16 cellular contexts compared by ENCODE assay signal in the genomic region with DNA sequence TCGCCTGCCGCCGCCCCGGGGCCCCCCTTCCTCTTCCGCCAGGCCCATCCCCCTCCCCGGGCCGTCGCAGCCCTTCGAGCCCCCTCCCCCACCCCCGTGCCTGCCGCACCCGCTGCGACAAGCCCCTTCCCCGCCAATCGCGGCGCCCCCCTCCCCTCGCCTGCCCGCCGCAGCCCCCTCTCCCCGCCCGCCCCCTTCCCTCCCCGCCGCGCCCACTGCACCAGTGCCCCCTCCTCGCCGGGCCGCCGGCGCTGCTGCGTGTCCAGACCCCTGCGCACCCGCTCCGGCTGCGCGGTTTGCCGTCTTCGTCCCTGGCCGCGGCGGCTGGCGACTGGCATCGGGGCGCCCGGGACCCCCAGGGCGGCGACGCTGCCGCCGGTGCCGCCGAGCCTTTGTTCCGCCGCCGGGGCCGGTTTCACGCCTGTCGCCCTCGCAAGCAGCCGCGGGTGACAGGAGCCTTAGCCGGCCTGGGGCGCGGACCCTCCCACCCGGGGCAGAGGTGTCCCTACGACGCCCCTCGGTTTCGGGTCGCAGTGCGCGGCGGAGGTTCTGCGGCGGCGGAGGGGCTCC. TPM values are rescaled to one million over a fixed set of nuclear protein-coding genes. Genes with fewer than 3 reads are reported as not detected.
DNase-seq lines count a peak whose midpoint lies in the region; ATAC-seq and TF ChIP-seq lines count a peak whose summit lies in the region.
"Had no signal": no experiment of that assay in that cellular context is flagged by ENCODE, and none has a peak within 500 bp of the region (broad histone marks: within the 10 kb centered on the region; RNA-seq: fewer than 3 reads in every experiment).

No MANE protein-coding gene starts in this region.

- H3K27ac ChIP-seq in endodermal cell (ENCODE audit: low read depth, low read length): no peak overlapping the region
- no peak overlapping the region for H3K27ac ChIP-seq in naive thymus-derived CD4-positive, alpha-beta T cell (ENCODE audit: low read depth, low read length)
- no peak overlapping the region for H3K27ac ChIP-seq in urinary bladder (ENCODE audit: low read depth)
- H3K27ac ChIP-seq: KMS-11, psoas muscle had no signal

- H3K4me3 Mint-ChIP-seq in endodermal cell: peak overlapping the region; percentile 63
- H3K4me3 Mint-ChIP-seq in naive thymus-derived CD4-positive, alpha-beta T cell: peak overlapping the region in 6 of 10 donors; percentile 58 to 85 (median 79)
- H3K4me3 Mint-ChIP-seq in T-cell: peak overlapping the region in 1 of 3 donors; percentile 75

- H3K36me3 Mint-ChIP-seq in endodermal cell (ENCODE audit: low read depth) (no peaks in the 10 kb centered on the region), T-cell (no peaks in the 10 kb centered on the region)
- H3K36me3 Mint-ChIP-seq in naive thymus-derived CD4-positive, alpha-beta T cell: no peaks in the 10 kb centered on the region

- no peaks in the 10 kb centered on the region for H3K36me3 ChIP-seq in endodermal cell (ENCODE audit: control insufficient read depth, insufficient read depth, low read length)
- H3K36me3 ChIP-seq in naive thymus-derived CD4-positive, alpha-beta T cell (ENCODE audit: control insufficient read depth in 2 of 3, insufficient read depth in 3 of 3, low read length in 3 of 3): no peaks in the 10 kb centered on the region
- no peaks in the 10 kb centered on the region for H3K36me3 ChIP-seq in urinary bladder (ENCODE audit: insufficient read depth)

- POLR2A ChIA-PET in naive thymus-derived CD4-positive, alpha-beta T cell (lab: Charles Lee): no interaction called here
- POLR2A ChIA-PET in T-cell (lab: Charles Lee): no interaction called here

- peaks cover 22% of the 10 kb centered on the region for H3K4me1 Mint-ChIP-seq in endodermal cell
- H3K4me1 Mint-ChIP-seq in naive thymus-derived CD4-positive, alpha-beta T cell: peaks cover 0 to 16% (median 9%) of the 10 kb centered on the region in 7 donors
- peaks cover 13 to 20% (median 18%) of the 10 kb centered on the region in 3 donors for H3K4me1 Mint-ChIP-seq in T-cell

- CTCF ChIA-PET in naive thymus-derived CD4-positive, alpha-beta T cell (lab: Charles Lee): interaction anchor here (0.5 kb wide), 1 partner anchor 58 kb away, joined by 3 read pairs; no protein-coding TSS in a partner anchor
- CTCF ChIA-PET in T-cell (lab: Charles Lee): no interaction called here

- DNase-seq in Right ventricle myocardium inferior (ENCODE audit: missing footprints) (peak; percentile 16), left ventricle myocardium superior (no peak), endodermal cell (no peak), NCI-H1930 (lab: John Stamatoyannopoulos, UW) (no peak), T-cell (no peak)
- peak in 1 of 9 donors; percentile 3 for DNase-seq in naive thymus-derived CD4-positive, alpha-beta T cell
- no peak for DNase-seq in activated naive CD4-positive, alpha-beta T cell treated with Interleukin-2 at 50 U/mL for 16 hours
- DNase-seq: activated CD4-positive, CD25-positive, alpha-beta regulatory T cell; activated gamma-delta T cell; effector memory CD4-positive, alpha-beta T cell; GOT3; NCI-H2171; RPMI8226 had no signal

- H3K27ac Mint-ChIP-seq in endodermal cell: no peak overlapping the region
- no peak overlapping the region for H3K27ac Mint-ChIP-seq in naive thymus-derived CD4-positive, alpha-beta T cell
- H3K27ac Mint-ChIP-seq in T-cell: no peak overlapping the region

- peaks cover 33% of the 10 kb centered on the region for H3K27me3 Mint-ChIP-seq in endodermal cell (ENCODE audit: insufficient read depth)
- peaks cover 37 to 52% (median 43%) of the 10 kb centered on the region in 5 donors for H3K27me3 Mint-ChIP-seq in naive thymus-derived CD4-positive, alpha-beta T cell
- peaks cover 43 to 57% of the 10 kb centered on the region in 2 donors for H3K27me3 Mint-ChIP-seq in T-cell

- peaks cover 10% of the 10 kb centered on the region for H3K4me1 ChIP-seq in endodermal cell (ENCODE audit: control insufficient read depth, insufficient read depth, low read length)
- H3K4me1 ChIP-seq in naive thymus-derived CD4-positive, alpha-beta T cell (ENCODE audit: control insufficient read depth in 2 of 2, insufficient read depth in 2 of 2, low read length in 2 of 2): no peaks in the 10 kb centered on the region
- peaks cover 4% of the 10 kb centered on the region for H3K4me1 ChIP-seq in urinary bladder (ENCODE audit: insufficient read depth)

- no peak for ATAC-seq in Right ventricle myocardium inferior
- ATAC-seq in left ventricle myocardium superior: no peak
- ATAC-seq in naive thymus-derived CD4-positive, alpha-beta T cell: no peak
- no peak for ATAC-seq in T-cell (replicated peaks in 1 of 4)

- H3K9ac ChIP-seq in endodermal cell (ENCODE audit: extremely low read depth, low read length, poor library complexity, severe bottlenecking): no peak overlapping the region
- H3K9ac ChIP-seq: KMS-11 had no signal

- no peak for TF ChIP-seq CTCF in endodermal cell (conservative IDR thresholded peaks at IDR 0.05)

- H3K27me3 ChIP-seq in endodermal cell (ENCODE audit: control insufficient read depth, insufficient read depth, low read length, poor library complexity, severe bottlenecking): peaks cover 15% of the 10 kb centered on the region
- H3K27me3 ChIP-seq in naive thymus-derived CD4-positive, alpha-beta T cell (ENCODE audit: control insufficient read depth in 2 of 2, insufficient read depth in 2 of 2, low read length in 2 of 2): peaks cover 0 to 19% of the 10 kb centered on the region in 2 donors

- peak overlapping the region; percentile 56 for H3K4me3 ChIP-seq in endodermal cell (ENCODE audit: low read length)
- H3K4me3 ChIP-seq in naive thymus-derived CD4-positive, alpha-beta T cell (ENCODE audit: low read length): no peak overlapping the region
- peak overlapping the region; percentile 59 for H3K4me3 ChIP-seq in urinary bladder (ENCODE audit: low read depth, low read length)

- H3K9me3 Mint-ChIP-seq in endodermal cell (no peaks in the 10 kb centered on the region), T-cell (no peaks in the 10 kb centered on the region)
- peaks cover 0 to 3% (median 0%) of the 10 kb centered on the region in 11 donors for H3K9me3 Mint-ChIP-seq in naive thymus-derived CD4-positive, alpha-beta T cell

- no peaks in the 10 kb centered on the region for H3K9me3 ChIP-seq in endodermal cell (ENCODE audit: control insufficient read depth, low read length)
- no peaks in the 10 kb centered on the region for H3K9me3 ChIP-seq in naive thymus-derived CD4-positive, alpha-beta T cell (ENCODE audit: control insufficient read depth in 2 of 3, low read length in 3 of 3)
- H3K9me3 ChIP-seq: psoas muscle had no signal

- intact Hi-C loops in Right ventricle myocardium inferior (cut with DNase I) (no loop called here), left ventricle myocardium superior (cut with micrococcal nuclease) (no loop called here)
- intact Hi-C loops in naive thymus-derived CD4-positive, alpha-beta T cell (cut with micrococcal nuclease): no loop called here

- WGBS in endodermal cell (ENCODE audit: insufficient coverage in 1 of 2, insufficient read length in 1 of 2), 2 experiments: 0 to 2% methylated on average over 23 to 67 of the region's 76 CpGs
- WGBS in urinary bladder: 7% methylated on average over 73 of the region's 76 CpGs

RNA-seq across cellular contexts. Expression of a gene that starts 18.1 kb away (rescaled TPM):
- 182 TPM for total RNA-seq in Right ventricle myocardium inferior
- total RNA-seq in left ventricle myocardium superior: 177 TPM
- total RNA-seq in endodermal cell: 10 to 100 TPM; 37.8 to 69.7 TPM
- polyA plus RNA-seq in endodermal cell (2013, experiment 1 of 2): 55.9 TPM
- 56.9 TPM for polyA plus RNA-seq in endodermal cell (2013, experiment 2 of 2)
- total RNA-seq in naive thymus-derived CD4-positive, alpha-beta T cell: 1 to 10 TPM in 2 of 5 experiments, under 1 TPM in 3; 0.35 to 4.5 (median 0.90) TPM
- under 1 TPM in 1 of 2 donors, not detected in 1; 0.08 TPM for polyA plus RNA-seq in naive thymus-derived CD4-positive, alpha-beta T cell
- total RNA-seq in urinary bladder: 21.1 TPM
- polyA plus RNA-seq in urinary bladder: 53.8 TPM
- total RNA-seq in T-cell: 1 to 10 TPM; 1.3 to 2.6 (median 1.8) TPM
